1 cellular context compared by ENCODE assay signal in the genomic region with DNA sequence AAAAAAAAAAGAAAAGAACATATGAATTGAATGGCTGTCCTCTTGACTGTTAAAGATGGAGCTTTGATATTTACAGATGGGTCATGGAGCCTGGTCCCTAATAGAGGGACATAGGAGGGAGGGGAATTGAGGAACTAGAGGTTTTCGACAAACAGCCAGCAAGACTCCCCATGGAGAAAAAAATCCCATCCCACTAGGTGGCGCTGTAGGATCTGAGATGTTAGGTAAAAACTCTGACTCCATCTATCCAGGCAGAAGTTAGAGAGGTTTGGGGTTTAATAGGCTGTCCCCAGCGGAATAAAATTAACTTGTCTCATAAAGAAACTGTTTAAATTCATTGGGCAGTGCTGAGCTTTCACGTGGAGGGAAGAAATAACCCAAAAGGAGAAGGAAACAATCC.
TF ChIP-seq lines count a peak whose summit lies in the region.

No MANE protein-coding gene starts in this region.

TF ChIP-seq in H1, 55 proteins besides CTCF, POLR2A, EP300 and RAD21 (continued from another document):
- TF ChIP-seq, protein P1, sequence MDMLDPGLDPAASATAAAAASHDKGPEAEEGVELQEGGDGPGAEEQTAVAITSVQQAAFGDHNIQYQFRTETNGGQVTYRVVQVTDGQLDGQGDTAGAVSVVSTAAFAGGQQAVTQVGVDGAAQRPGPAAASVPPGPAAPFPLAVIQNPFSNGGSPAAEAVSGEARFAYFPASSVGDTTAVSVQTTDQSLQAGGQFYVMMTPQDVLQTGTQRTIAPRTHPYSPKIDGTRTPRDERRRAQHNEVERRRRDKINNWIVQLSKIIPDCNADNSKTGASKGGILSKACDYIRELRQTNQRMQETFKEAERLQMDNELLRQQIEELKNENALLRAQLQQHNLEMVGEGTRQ (IDR thresholded peaks at IDR 0.05; ENCODE audit: low read length), result no peak
- TF ChIP-seq CEBPB (IDR thresholded peaks at IDR 0.05; ENCODE audit: low read depth, low read length) (no peak), PHF8 (conservative IDR thresholded peaks at IDR 0.05; ENCODE audit: low read depth, low read length) (no peak), NANOG (IDR thresholded peaks at IDR 0.05; ENCODE audit: insufficient read depth, low read depth, low read length, poor library complexity, severe bottlenecking) (no peak), KDM5A (IDR thresholded peaks at IDR 0.05; ENCODE audit: low read length) (no peak)
TF ChIP-seq in H1: peak in this region for 0.
